In genomic region chr1:159431904-159432303, GRCh38 we compare ENCODE assay signal across 31 cellular contexts. TPM values are rescaled to one million over a fixed set of nuclear protein-coding genes. Genes with fewer than 3 reads are reported as not detected.
"Had no signal": no experiment of that assay in that cellular context is flagged by ENCODE, and none has a peak within 500 bp of the region (broad histone marks: within the 10 kb centered on the region; RNA-seq: fewer than 3 reads in every experiment).

OR10J4 (plus strand) TSS chr1:159432204.

- DNase-seq: stimulated activated CD4-positive, alpha-beta T cell treated with anti-CD3 and anti-CD28 coated beads, Interleukin-2, amount 100 ng/mL, for 24 hours; stimulated activated CD4-positive, alpha-beta T cell treated with anti-CD3 and anti-CD28 coated beads, Interleukin-2, amount 100 ng/mL, for 48 hours; stimulated activated CD4-positive, alpha-beta T cell treated with anti-CD3 and anti-CD28 coated beads, Interleukin-4, amount 100 ng/mL, for 1 hour; stimulated activated CD4-positive, alpha-beta T cell treated with anti-CD3 and anti-CD28 coated beads, Interleukin-4, amount 100 ng/mL, for 24 hours; stimulated activated CD4-positive, alpha-beta T cell treated with anti-CD3 and anti-CD28 coated beads, Interleukin-4, amount 100 ng/mL, for 4 hours; stimulated activated CD8-positive, alpha-beta memory T cell treated with anti-CD3 and anti-CD28 coated beads, Interleukin-4, amount 100 ng/mL, for 48 hours; stimulated activated naive B cell treated with anti-CD40 and anti-IgM and Interleukin-4, amounts not matched to agents 10 μg/mL and 1 μg/mL and 100 μg/mL, for 72 hours; stimulated activated naive CD4-positive, alpha-beta T cell; stimulated activated naive CD4-positive, alpha-beta T cell treated with Interleukin-2 at 50 U/mL for 16 hours; stomach; substantia nigra; testis; thyroid gland; tibial artery; transverse colon; trophoblast cell; upper lobe of left lung; upper lobe of right lung; uterus had no signal

- H3K27me3 Mint-ChIP-seq: type B pancreatic cell had no signal

- H3K9me3 ChIP-seq: stomach, suprapubic skin, testis, thoracic aorta, thyroid gland, tibial artery, tibial nerve, transverse colon, upper lobe of left lung, upper lobe of right lung, uterus, vagina had no signal

- H3K27ac Mint-ChIP-seq: stimulated activated effector memory CD8-positive, alpha-beta T cell treated with anti-CD3 and anti-CD28 coated beads, Interleukin-12 subunit alpha, Interleukin-12 subunit beta, amount 100 ng/mL, for 72 hours; stimulated activated memory B cell treated with anti-CD40 and anti-IgM and Interleukin-4, amounts not matched to agents 10 μg/mL and 1 μg/mL and 100 μg/mL, for 72 hours; stimulated activated naive B cell treated with anti-CD40 and anti-IgM and Interleukin-4, amounts not matched to agents 10 μg/mL and 1 μg/mL and 100 μg/mL, for 72 hours; stimulated activated naive CD8-positive, alpha-beta T cell treated with anti-CD3 and anti-CD28 coated beads, Interleukin-15, Interleukin-2, amounts not matched to agents 100 ng/mL and 50 ng/mL, for 24 hours; type B pancreatic cell had no signal

- ATAC-seq: stimulated activated effector memory CD8-positive, alpha-beta T cell treated with anti-CD3 and anti-CD28 coated beads, Interleukin-12 subunit alpha, Interleukin-12 subunit beta, amount 100 ng/mL, for 72 hours; stimulated activated memory B cell treated with anti-CD40 and anti-IgM and Interleukin-4, amounts not matched to agents 10 μg/mL and 1 μg/mL and 100 μg/mL, for 72 hours; stimulated activated naive B cell treated with anti-CD40 and anti-IgM and Interleukin-4, amounts not matched to agents 10 μg/mL and 1 μg/mL and 100 μg/mL, for 72 hours had no signal

- H3K9me3 Mint-ChIP-seq: stimulated activated effector memory CD8-positive, alpha-beta T cell treated with anti-CD3 and anti-CD28 coated beads, Interleukin-12 subunit alpha, Interleukin-12 subunit beta, amount 100 ng/mL, for 72 hours; stimulated activated memory B cell treated with anti-CD40 and anti-IgM and Interleukin-4, amounts not matched to agents 10 μg/mL and 1 μg/mL and 100 μg/mL, for 72 hours; stimulated activated naive B cell treated with anti-CD40 and anti-IgM and Interleukin-4, amounts not matched to agents 10 μg/mL and 1 μg/mL and 100 μg/mL, for 72 hours; stimulated activated naive CD8-positive, alpha-beta T cell treated with anti-CD3 and anti-CD28 coated beads, Interleukin-15, Interleukin-2, amounts not matched to agents 100 ng/mL and 50 ng/mL, for 24 hours had no signal

- H3K4me1 Mint-ChIP-seq: stimulated activated effector memory CD8-positive, alpha-beta T cell treated with anti-CD3 and anti-CD28 coated beads, Interleukin-12 subunit alpha, Interleukin-12 subunit beta, amount 100 ng/mL, for 72 hours had no signal

- H3K27ac ChIP-seq: stomach, suprapubic skin, testis, thoracic aorta, thyroid gland, tibial artery, tibial nerve, transverse colon, upper lobe of left lung, upper lobe of right lung, uterus, vagina had no signal

- H3K4me3 Mint-ChIP-seq: stimulated activated effector memory CD8-positive, alpha-beta T cell treated with anti-CD3 and anti-CD28 coated beads, Interleukin-12 subunit alpha, Interleukin-12 subunit beta, amount 100 ng/mL, for 72 hours; stimulated activated memory B cell treated with anti-CD40 and anti-IgM and Interleukin-4, amounts not matched to agents 10 μg/mL and 1 μg/mL and 100 μg/mL, for 72 hours; stimulated activated naive B cell treated with anti-CD40 and anti-IgM and Interleukin-4, amounts not matched to agents 10 μg/mL and 1 μg/mL and 100 μg/mL, for 72 hours; stimulated activated naive CD8-positive, alpha-beta T cell treated with anti-CD3 and anti-CD28 coated beads, Interleukin-15, Interleukin-2, amounts not matched to agents 100 ng/mL and 50 ng/mL, for 24 hours; type B pancreatic cell had no signal

- H3K36me3 Mint-ChIP-seq: stimulated activated effector memory CD8-positive, alpha-beta T cell treated with anti-CD3 and anti-CD28 coated beads, Interleukin-12 subunit alpha, Interleukin-12 subunit beta, amount 100 ng/mL, for 72 hours; stimulated activated memory B cell treated with anti-CD40 and anti-IgM and Interleukin-4, amounts not matched to agents 10 μg/mL and 1 μg/mL and 100 μg/mL, for 72 hours; stimulated activated naive B cell treated with anti-CD40 and anti-IgM and Interleukin-4, amounts not matched to agents 10 μg/mL and 1 μg/mL and 100 μg/mL, for 72 hours; type B pancreatic cell had no signal

- H3K27me3 ChIP-seq: stomach, suprapubic skin, testis, thyroid gland, tibial artery, tibial nerve, transverse colon, upper lobe of left lung, upper lobe of right lung, uterus, vagina had no signal

- H3K4me1 ChIP-seq: stomach, suprapubic skin, testis, thyroid gland, tibial artery, tibial nerve, transverse colon, upper lobe of left lung, upper lobe of right lung, uterus, vagina had no signal

RNA-seq across cellular contexts. Expression of gene OR10J4, which starts in this region (rescaled TPM):
- total RNA-seq: stomach, subcutaneous adipose tissue, suprapubic skin, temporal lobe, thoracic aorta, thyroid gland, tibial nerve, transverse colon, upper lobe of left lung, upper lobe of right lung, ureter, urinary bladder, uterus, vagina had no signal
